Comparison of ENCODE assay signal across 19 cellular contexts in genomic region chr17:27989046-27989445, GRCh38. TPM values are rescaled to one million over a fixed set of nuclear protein-coding genes. Genes with fewer than 3 reads are reported as not detected.
A peak's percentile ranks its signal among the peaks of the same experiment; 100 is the strongest.
DNase-seq lines count a peak whose midpoint lies in the region; ATAC-seq, FAIRE-seq and TF ChIP-seq lines count a peak whose summit lies in the region.
"Had no signal": no experiment of that assay in that cellular context is flagged by ENCODE, and none has a peak within 500 bp of the region (broad histone marks: within the 10 kb centered on the region; RNA-seq: fewer than 3 reads in every experiment).

No MANE protein-coding gene starts in this region.

- H3K27ac ChIP-seq in breast epithelium = no peak overlapping the region
- H3K27ac ChIP-seq in astrocyte (ENCODE audit: low read depth, low read length) = no peak overlapping the region

- H3K36me3 Mint-ChIP-seq in MCF 10A (ENCODE audit: insufficient read depth, unreplicated experiment) (peaks cover 7% of the 10 kb centered on the region), astrocyte (ENCODE audit: low read depth, unreplicated experiment) (no peaks in the 10 kb centered on the region)

- CTCF ChIA-PET in MCF 10A (lab: Yijun Ruan, JAX) = interaction anchor here (0.6 kb wide), 2 partner anchors 25 to 233 kb away, joined by 3 read pairs; no protein-coding TSS in a partner anchor
- CTCF ChIA-PET in GM10248 (lab: Yijun Ruan, JAX) = no interaction called here

- H3K9me3 Mint-ChIP-seq in MCF 10A (ENCODE audit: unreplicated experiment) (no peaks in the 10 kb centered on the region), astrocyte (ENCODE audit: unreplicated experiment) (peaks cover 2% of the 10 kb centered on the region)

- POLR2A ChIA-PET in MCF 10A (lab: Yijun Ruan, JAX) = no interaction called here
- POLR2A ChIA-PET in GM10248 (lab: Yijun Ruan, JAX) = no interaction called here

- H3K36me3 ChIP-seq in breast epithelium (no peaks in the 10 kb centered on the region), astrocyte (ENCODE audit: insufficient read depth, low read length) (no peaks in the 10 kb centered on the region)

- intact Hi-C loops in MCF 10A (cut with micrococcal nuclease) = no loop called here
- intact Hi-C loops in breast epithelium (cut with DNase I; ENCODE audit: low total_unique reads) = no loop called here

- BruUV-seq in MCF 10A (replicated peaks; lab: Mats Ljungman, UMichigan) = no TSS peak

- H3K27ac Mint-ChIP-seq in MCF 10A (ENCODE audit: low read depth, unreplicated experiment) (no peak overlapping the region), astrocyte (ENCODE audit: unreplicated experiment) (no peak overlapping the region)

- FAIRE-seq in astrocyte (lab: Jason Lieb, UNC) (no peak), urothelium cell line (lab: Jason Lieb, UNC) (no peak)
- FAIRE-seq: A204.1, GM12878, GM19239, K562 had no signal

- H3K79me2 ChIP-seq in astrocyte (ENCODE audit: insufficient read depth, low read length) = no peaks in the 10 kb centered on the region

- peak; percentile 26 for DNase-seq in MCF 10A (ENCODE audit: unreplicated experiment)
- no peak for DNase-seq in breast epithelium (ENCODE audit: low spot score in 2 of 2)
- peak; percentile 22 for DNase-seq in astrocyte (ENCODE audit: low read depth)
- peak; percentile 41 for DNase-seq in iris pigment epithelial cell (ENCODE audit: low read depth)
- DNase-seq in urothelium cell line (ENCODE audit: low spot score) = peak; percentile 38
- no peak for DNase-seq in GF-D8 (lab: John Stamatoyannopoulos, UW)
- DNase-seq in GM10248 (ENCODE audit: extremely low spot score) = no peak
- DNase-seq: C1 segment of cervical spinal cord, NCI-H1048, NCI-H146, NCI-H2107, NCI-H345, NCI-H69, SHP77 treated with DMSO at 0.1 percent for 48 hours had no signal

- no peak for ATAC-seq in GM21390 (IDR thresholded peaks at IDR 0.05; ENCODE audit: unreplicated experiment)
- ATAC-seq: GM12878, K562 had no signal

- H3K4me3 Mint-ChIP-seq in MCF 10A (ENCODE audit: unreplicated experiment) (no peak overlapping the region), astrocyte (ENCODE audit: unreplicated experiment) (peak overlapping the region; percentile 51)

- no peak overlapping the region for H3K9ac ChIP-seq in astrocyte (ENCODE audit: low read length)

- peak overlapping the region; percentile 22 for H3K4me2 ChIP-seq in astrocyte (ENCODE audit: low read length)

- H3K27me3 ChIP-seq in breast epithelium (no peaks in the 10 kb centered on the region), astrocyte (ENCODE audit: insufficient read depth, low read length) (no peaks in the 10 kb centered on the region)

- H3K27me3 Mint-ChIP-seq in MCF 10A (ENCODE audit: insufficient read depth, unreplicated experiment) = no peaks in the 10 kb centered on the region
- no peaks in the 10 kb centered on the region for H3K27me3 Mint-ChIP-seq in astrocyte (ENCODE audit: low read depth, unreplicated experiment)

- no peak for TF ChIP-seq POLR2A in breast epithelium (IDR thresholded peaks at IDR 0.05)

- no peak overlapping the region for H2AFZ ChIP-seq in astrocyte (ENCODE audit: low read depth, low read length)

- no peaks in the 10 kb centered on the region for H4K20me1 ChIP-seq in astrocyte (ENCODE audit: insufficient read depth, low read length)

- H3K4me1 ChIP-seq in breast epithelium (no peaks in the 10 kb centered on the region), astrocyte (ENCODE audit: insufficient read depth, low read length) (no peaks in the 10 kb centered on the region)

- TF ChIP-seq CTCF in MCF 10A (IDR thresholded peaks at IDR 0.05; ENCODE audit: unreplicated experiment) = no peak
- no peak for TF ChIP-seq CTCF in breast epithelium (IDR thresholded peaks at IDR 0.05)
- TF ChIP-seq CTCF in astrocyte (IDR thresholded peaks at IDR 0.05; ENCODE audit: insufficient read depth, low read depth, low read length) = no peak
- TF ChIP-seq CTCF in GM10248 (IDR thresholded peaks at IDR 0.05; ENCODE audit: control extremely low read depth, extremely low read depth, low read depth, missing control alignments) = no peak

- peaks cover 7% of the 10 kb centered on the region for H3K4me1 Mint-ChIP-seq in MCF 10A (ENCODE audit: insufficient read depth, unreplicated experiment)
- H3K4me1 Mint-ChIP-seq in astrocyte (ENCODE audit: low read depth, unreplicated experiment) = peaks cover 5% of the 10 kb centered on the region

- H3K9me3 ChIP-seq in breast epithelium (no peaks in the 10 kb centered on the region), astrocyte (ENCODE audit: insufficient read depth, low read depth, low read length) (peaks cover 3% of the 10 kb centered on the region)

- H3K4me3 ChIP-seq in breast epithelium (no peak overlapping the region), astrocyte (ENCODE audit: insufficient read depth, low read depth, low read length) (no peak overlapping the region)
- H3K4me3 ChIP-seq: GM12878, K562 had no signal

RNA-seq across cellular contexts. Expression of gene NLK, which starts 53.4 kb away (rescaled TPM):
- total RNA-seq in MCF 10A (2022) (14.6 and 15.0 TPM in 2 replicates), breast epithelium (10 to 100 TPM; 19.8 to 35.1 (median 27.5) TPM), astrocyte (27.9 and 30.6 TPM in 2 replicates)

Comparison
In these comparisons a context has a peak if more than half of its experiments do, and no peak if none do; other contexts are left out.
1. DNase-seq: peak in MCF 10A (single experiment), astrocyte (single experiment), iris pigment epithelial cell (single experiment) and urothelium cell line (single experiment); none in breast epithelium (0 of 2), GF-D8 (single experiment) and GM10248 (single experiment).